ENCODE assay signal across 21 cellular contexts in the genomic region with DNA sequence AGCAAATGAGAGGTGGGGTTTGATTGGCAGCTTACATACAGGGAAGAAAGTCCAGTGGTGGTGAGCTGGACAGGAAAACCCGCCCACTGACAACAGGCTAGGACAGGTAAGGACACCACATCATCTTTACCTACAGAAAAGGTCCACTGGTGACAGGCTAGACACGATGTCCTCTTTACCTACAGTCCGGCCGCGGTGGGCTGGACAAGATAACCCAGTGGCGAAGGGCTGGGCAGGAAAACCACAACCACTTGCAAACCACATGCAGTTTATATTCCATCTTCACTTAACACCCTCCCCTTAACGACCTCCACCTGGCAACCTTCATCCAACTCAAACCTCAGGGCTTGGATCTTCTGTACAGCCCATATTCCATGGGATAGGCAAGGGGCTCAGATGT. TPM values are rescaled to one million over a fixed set of nuclear protein-coding genes. Genes with fewer than 3 reads are reported as not detected.
DNase-seq lines count a peak whose midpoint lies in the region; ATAC-seq, FAIRE-seq and TF ChIP-seq lines count a peak whose summit lies in the region.
"Had no signal": no experiment of that assay in that cellular context is flagged by ENCODE, and none has a peak within 500 bp of the region (broad histone marks: within the 10 kb centered on the region; RNA-seq: fewer than 3 reads in every experiment).

No MANE protein-coding gene starts in this region.

- H3K27ac ChIP-seq in angular gyrus (ENCODE audit: low read depth, low read length) (peak overlapping the region; percentile 98), substantia nigra (ENCODE audit: low read depth, low read length, poor library complexity, severe bottlenecking) (peak overlapping the region; percentile 98), mammary epithelial cell (ENCODE audit: insufficient read depth, low read depth, low read length) (no peak overlapping the region)
- H3K27ac ChIP-seq: GM23248, HL-60, RWPE1 had no signal

- peaks cover 6% of the 10 kb centered on the region for H3K4me1 ChIP-seq in mammary epithelial cell (ENCODE audit: insufficient read depth, low read length)
- H3K4me1 ChIP-seq: HAP-1 had no signal

- dilution Hi-C loops in mammary epithelial cell (cut with HindIII; ENCODE audit: low sequenced_read_pairs): no loop called here

- no peak for TF ChIP-seq POLR2A in GM12891 (IDR thresholded peaks at IDR 0.05; ENCODE audit: low read depth, low read length)

- 74% methylated on average over 7 of the region's 7 CpGs for WGBS in mammary epithelial cell (ENCODE audit: low coverage, missing lambda C conversion rate)

- H3K79me2 ChIP-seq in mammary epithelial cell (ENCODE audit: insufficient read depth, low read length): no peaks in the 10 kb centered on the region

- in situ Hi-C loops in mammary epithelial cell (cut with MboI; ENCODE audit: low sequenced_read_pairs in 2 of 2): no loop called here

- DNase-seq in GM12891 (ENCODE audit: insufficient read length, low spot score): no peak
- DNase-seq in ecto neural progenitor cell (ENCODE audit: low spot score): peak; percentile 19
- DNase-seq in substantia nigra (lab: John Stamatoyannopoulos, UW): no peak
- no peak for DNase-seq in occipital lobe (lab: John Stamatoyannopoulos, UW)
- DNase-seq in SHP77 (lab: John Stamatoyannopoulos, UW): no peak
- DNase-seq in mammary epithelial cell: no peak
- DNase-seq: DMS53, GF-D8, GM23248, KBM-7, MM.1S, NCI-H1048, NCI-H1436, NCI-H187 treated with DMSO at 0.1 percent for 48 hours had no signal

- no peak overlapping the region for H3K4me2 ChIP-seq in mammary epithelial cell (ENCODE audit: insufficient read depth, low read depth, low read length)

- no peak overlapping the region for H2AFZ ChIP-seq in mammary epithelial cell (ENCODE audit: low read depth, low read length)
- H2AFZ ChIP-seq: GM23248 had no signal

- BruUV-seq in mammary epithelial cell (replicated peaks; lab: Mats Ljungman, UMichigan): no TSS peak

- no peaks in the 10 kb centered on the region for H3K36me3 ChIP-seq in mammary epithelial cell (ENCODE audit: insufficient read depth, low read length)
- H3K36me3 ChIP-seq: HAP-1 had no signal

- no peak overlapping the region for H3K9ac ChIP-seq in mammary epithelial cell (ENCODE audit: insufficient read depth, low read length)
- H3K9ac ChIP-seq: GM23248 had no signal

- no peaks in the 10 kb centered on the region for H4K20me1 ChIP-seq in mammary epithelial cell (ENCODE audit: insufficient read depth, low read length)

- intact Hi-C loops in mammary epithelial cell (cut with micrococcal nuclease): no loop called here

- TF ChIP-seq CTCF in mammary epithelial cell (conservative IDR thresholded peaks at IDR 0.05 in 1 of 2, IDR thresholded peaks at IDR 0.05 in 1 of 2; ENCODE audit: extremely low read depth in 1 of 2, insufficient read depth in 1 of 2, low read depth in 1 of 2, low read length in 2 of 2): no peak

- no peaks in the 10 kb centered on the region for H3K27me3 ChIP-seq in mammary epithelial cell (ENCODE audit: insufficient read depth, low read length)

- FAIRE-seq in GM12891 (lab: Jason Lieb, UNC): peak; percentile 51
- FAIRE-seq: A204.1, HepG2 had no signal

- H3K9me3 ChIP-seq in mammary epithelial cell (replicated peaks; ENCODE audit: insufficient read depth, low read length): no peaks in the 10 kb centered on the region
- H3K9me3 ChIP-seq: HAP-1 had no signal

- ATAC-seq in SK-N-SH treated with all-trans-retinoic acid at 6 μM for 48 hours: no peak
- ATAC-seq: HepG2 had no signal

- CTCF ChIA-PET in mammary epithelial cell (lab: Charles Lee; ENCODE audit: low non-redundant PET): no interaction called here

- H3K4me3 ChIP-seq in mammary epithelial cell (replicated peaks in 1 of 3; ENCODE audit: insufficient read depth in 1 of 3, low read depth in 2 of 3, low read length in 3 of 3): no peak overlapping the region
- H3K4me3 ChIP-seq: GM23248, HAP-1 had no signal

TF ChIP-seq in GM12891, 5 proteins besides CTCF, POLR2A, EP300 and RAD21:
- TF ChIP-seq POU2F2 (IDR thresholded peaks at IDR 0.05; ENCODE audit: low read depth, low read length) (no peak), POLR2AphosphoS5 (IDR thresholded peaks at IDR 0.05; ENCODE audit: low read depth, low read length) (no peak), SPI1 (IDR thresholded peaks at IDR 0.05; ENCODE audit: low read depth, low read length) (no peak), TAF1 (IDR thresholded peaks at IDR 0.05; ENCODE audit: low read depth, low read length) (no peak), PAX5 (IDR thresholded peaks at IDR 0.05; ENCODE audit: insufficient read depth, low read length, severe bottlenecking) (no peak)

TF ChIP-seq in SK-N-SH treated with all-trans-retinoic acid at 6 μM for 48 hours, 23 proteins besides CTCF, POLR2A, EP300 and RAD21:
- no peak for TF ChIP-seq TCF4 (CRISPR knock-in tag; IDR thresholded peaks at IDR 0.05; ENCODE audit: borderline replicate concordance)
- no peak for TF ChIP-seq ZNF565 (CRISPR knock-in tag; conservative IDR thresholded peaks at IDR 0.05; ENCODE audit: low read depth)
- TF ChIP-seq, protein P1, sequence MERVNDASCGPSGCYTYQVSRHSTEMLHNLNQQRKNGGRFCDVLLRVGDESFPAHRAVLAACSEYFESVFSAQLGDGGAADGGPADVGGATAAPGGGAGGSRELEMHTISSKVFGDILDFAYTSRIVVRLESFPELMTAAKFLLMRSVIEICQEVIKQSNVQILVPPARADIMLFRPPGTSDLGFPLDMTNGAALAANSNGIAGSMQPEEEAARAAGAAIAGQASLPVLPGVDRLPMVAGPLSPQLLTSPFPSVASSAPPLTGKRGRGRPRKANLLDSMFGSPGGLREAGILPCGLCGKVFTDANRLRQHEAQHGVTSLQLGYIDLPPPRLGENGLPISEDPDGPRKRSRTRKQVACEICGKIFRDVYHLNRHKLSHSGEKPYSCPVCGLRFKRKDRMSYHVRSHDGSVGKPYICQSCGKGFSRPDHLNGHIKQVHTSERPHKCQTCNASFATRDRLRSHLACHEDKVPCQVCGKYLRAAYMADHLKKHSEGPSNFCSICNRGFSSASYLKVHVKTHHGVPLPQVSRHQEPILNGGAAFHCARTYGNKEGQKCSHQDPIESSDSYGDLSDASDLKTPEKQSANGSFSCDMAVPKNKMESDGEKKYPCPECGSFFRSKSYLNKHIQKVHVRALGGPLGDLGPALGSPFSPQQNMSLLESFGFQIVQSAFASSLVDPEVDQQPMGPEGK (CRISPR knock-in tag; IDR thresholded peaks at IDR 0.05; ENCODE audit: borderline replicate concordance): no peak
- no peak for TF ChIP-seq TOX (CRISPR knock-in tag; IDR thresholded peaks at IDR 0.05; ENCODE audit: borderline replicate concordance)
- TF ChIP-seq ISL1 (CRISPR knock-in tag; IDR thresholded peaks at IDR 0.05): no peak
- no peak for TF ChIP-seq CSDC2 (CRISPR knock-in tag; IDR thresholded peaks at IDR 0.05)

RNA-seq across cellular contexts. Expression of gene NIPAL4, which starts 5.0 kb away (rescaled TPM):
- 1.2 TPM for polyA plus RNA-seq in GM12891 (2012; ENCODE audit: low read depth, missing spikeins)
- total RNA-seq in occipital lobe: not detected
- 1 to 10 TPM; 2.4 to 3.0 TPM for total RNA-seq in mammary epithelial cell
- 6.1 TPM for polyA plus RNA-seq in mammary epithelial cell
- polyA minus RNA-seq in mammary epithelial cell: 10.2 TPM
- total RNA-seq: GM23248, HepG2 had no signal
- polyA plus RNA-seq: GM23248, HepG2 had no signal
